20 cellular contexts compared by ENCODE assay signal in the genomic region with DNA sequence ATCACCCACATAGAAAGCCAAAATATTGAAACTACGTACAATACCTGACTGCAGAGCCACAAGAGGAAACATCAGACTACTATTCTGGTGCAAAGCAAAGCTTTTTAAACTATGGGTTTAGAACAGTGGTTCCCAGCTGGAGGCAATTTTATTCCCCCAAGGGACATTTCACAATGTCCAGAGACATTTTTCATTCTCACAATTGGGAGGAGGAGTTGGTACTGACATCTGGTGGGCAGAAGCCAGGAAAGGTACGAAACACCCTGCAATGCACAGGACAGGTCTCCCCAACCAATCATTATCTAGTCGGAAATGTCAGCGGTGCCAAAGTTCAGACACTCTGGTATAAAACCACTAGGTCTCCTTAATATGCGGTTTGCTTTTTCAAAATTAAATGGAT.
DNase-seq lines count a peak whose midpoint lies in the region; ATAC-seq, FAIRE-seq and TF ChIP-seq lines count a peak whose summit lies in the region.
"Had no signal": no experiment of that assay in that cellular context is flagged by ENCODE, and none has a peak within 500 bp of the region (broad histone marks: within the 10 kb centered on the region; RNA-seq: fewer than 3 reads in every experiment).

No MANE protein-coding gene starts in this region.

- H3K4me2 ChIP-seq in BLaER1 treated with 17β-estradiol and CSF1 and Interleukin-3, amounts not matched to agents 10 nM and 100 nM: peak overlapping the region; percentile 41 to 86 (median 56); a peak in 20 of 22 replicates
- H3K4me2 ChIP-seq in K562 (ENCODE audit: insufficient read depth, low read length): no peak overlapping the region
- H3K4me2 ChIP-seq: PC-9 had no signal

- H3K9ac ChIP-seq in BLaER1 treated with 17β-estradiol and CSF1 and Interleukin-3, amounts not matched to agents 10 nM and 100 nM: no peak overlapping the region
- no peak overlapping the region for H3K9ac ChIP-seq in K562 (ENCODE audit: insufficient read depth in 1 of 2, low read depth in 2 of 2, low read length in 2 of 2)

- no peaks in the 10 kb centered on the region for H3K9me1 ChIP-seq in K562 (ENCODE audit: control insufficient read depth, insufficient read depth, low read length)

- H3K9me3 ChIP-seq in BLaER1 treated with 17β-estradiol and CSF1 and Interleukin-3, amounts not matched to agents 10 nM and 100 nM (replicated peaks in 1 of 11): no peaks in the 10 kb centered on the region
- H3K9me3 ChIP-seq in K562 (replicated peaks; ENCODE audit: control insufficient read depth, insufficient read depth, low read depth, low read length) (no peaks in the 10 kb centered on the region), testis (no peaks in the 10 kb centered on the region)
- H3K9me3 ChIP-seq: BE2C, SJSA1 had no signal

- 7% methylated on average over 5 of the region's 5 CpGs for WGBS in K562 (ENCODE audit: insufficient coverage, low coverage, missing lambda C conversion rate)
- 82 to 83% methylated on average over 5 of the region's 5 CpGs for WGBS in testis, 2 donors

- no peak overlapping the region for H3K4me3 ChIP-seq in BLaER1 treated with 17β-estradiol and CSF1 and Interleukin-3, amounts not matched to agents 10 nM and 100 nM
- no peak overlapping the region for H3K4me3 ChIP-seq in K562
- H3K4me3 ChIP-seq in testis: no peak overlapping the region
- H3K4me3 ChIP-seq: PC-9, SJSA1 had no signal

- TF ChIP-seq POLR2A in K562 (conservative IDR thresholded peaks at IDR 0.05): no peak
- TF ChIP-seq POLR2A in testis (IDR thresholded peaks at IDR 0.05): no peak

- FAIRE-seq in K562 (lab: Jason Lieb, UNC): no peak

- H3K4me1 ChIP-seq in BLaER1 treated with 17β-estradiol and CSF1 and Interleukin-3, amounts not matched to agents 10 nM and 100 nM: peaks cover 39 to 56% (median 43%) of the 10 kb centered on the region in 10 experiments
- peaks cover 0 to 3% of the 10 kb centered on the region in 2 experiments; a peak in 2 of 5 replicates for H3K4me1 ChIP-seq in K562 (replicated peaks in 1 of 2; ENCODE audit: control insufficient read depth in 2 of 2, insufficient read depth in 2 of 2, low read length in 2 of 2)
- H3K4me1 ChIP-seq in testis: no peaks in the 10 kb centered on the region
- H3K4me1 ChIP-seq: BE2C, SJSA1 had no signal

- no peaks in the 10 kb centered on the region for H3K79me2 ChIP-seq in K562 (ENCODE audit: control insufficient read depth, insufficient read depth, low read length)

- H4K20me1 ChIP-seq in BLaER1 treated with 17β-estradiol and CSF1 and Interleukin-3, amounts not matched to agents 10 nM and 100 nM: no peaks in the 10 kb centered on the region
- no peaks in the 10 kb centered on the region for H4K20me1 ChIP-seq in K562 (replicated peaks; ENCODE audit: control insufficient read depth, insufficient read depth, low read length)

- DNase-seq in NCI-H1436 (lab: John Stamatoyannopoulos, UW) (peak; percentile 52), NCI-H1436 treated with DMSO at 0.1 percent for 48 hours (lab: John Stamatoyannopoulos, UW) (no peak), NOMO-1 (lab: John Stamatoyannopoulos, UW; ENCODE audit: unreplicated experiment in 2 of 2) (peak; percentile 30 to 49), K562 (ENCODE audit: extremely low read depth in 1 of 4, low spot score in 3 of 4) (no peak), testis (no peak)
- DNase-seq: BE2C; CD8-positive, alpha-beta T cell; DMS79; HCEC 1CT; KG1; NCI-H1092; NCI-H1694; NCI-H226; NCI-H524 treated with DMSO at 0.1 percent for 48 hours; PC-9 had no signal

- no peak overlapping the region for H2AFZ ChIP-seq in K562 (ENCODE audit: low read depth, low read length)
- H2AFZ ChIP-seq: PC-9 had no signal

- CTCF ChIA-PET in K562 (lab: Yijun Ruan, JAX; ENCODE audit: low intra/inter-chr PET ratio): no interaction called here

- peak in 1 of 2 experiments; percentile 32; a peak in 1 of 4 replicates for TF ChIP-seq RAD21 in K562 (CRISPR knock-in tag; conservative IDR thresholded peaks at IDR 0.05 in 1 of 2, IDR thresholded peaks at IDR 0.05 in 1 of 2)

- TF ChIP-seq EP300 in K562 (IDR thresholded peaks at IDR 0.05; ENCODE audit: low read length): no peak

- in situ Hi-C loops in K562 (cut with MboI): no loop called here

- TF ChIP-seq CTCF in K562 (IDR thresholded peaks at IDR 0.05 in 2 of 3, conservative IDR thresholded peaks at IDR 0.05 in 1 of 3; ENCODE audit: insufficient read depth in 2 of 3, low read depth in 1 of 3, low read length in 3 of 3): no peak
- no peak for TF ChIP-seq CTCF in testis (IDR thresholded peaks at IDR 0.05)

- no peaks in the 10 kb centered on the region for H3K36me3 ChIP-seq in BLaER1 treated with 17β-estradiol and CSF1 and Interleukin-3, amounts not matched to agents 10 nM and 100 nM
- no peaks in the 10 kb centered on the region for H3K36me3 ChIP-seq in K562 (ENCODE audit: control insufficient read depth, insufficient read depth, low read length)
- H3K36me3 ChIP-seq in testis (ENCODE audit: low read depth, missing control alignments): no peaks in the 10 kb centered on the region
- H3K36me3 ChIP-seq: BE2C, SJSA1 had no signal

- peak overlapping the region in 3 of 11 experiments; percentile 15 to 37 (median 36); a peak in 3 of 22 replicates for H3K27ac ChIP-seq in BLaER1 treated with 17β-estradiol and CSF1 and Interleukin-3, amounts not matched to agents 10 nM and 100 nM
- no peak overlapping the region for H3K27ac ChIP-seq in K562 (ENCODE audit: extremely low read depth, low read depth, low read length)
- H3K27ac ChIP-seq in testis: no peak overlapping the region
- H3K27ac ChIP-seq: 22Rv1, PC-9, SJSA1 had no signal

- ATAC-seq in K562: peak; percentile 49; the same call in 2 of the 3 replicates
- no peak for ATAC-seq in GM21390 (IDR thresholded peaks at IDR 0.05; ENCODE audit: unreplicated experiment)
- no peak for ATAC-seq in HG02763 (IDR thresholded peaks at IDR 0.05; ENCODE audit: unreplicated experiment)
- ATAC-seq: CD8-positive, alpha-beta T cell had no signal

- no peaks in the 10 kb centered on the region for H3K27me3 ChIP-seq in BLaER1 treated with 17β-estradiol and CSF1 and Interleukin-3, amounts not matched to agents 10 nM and 100 nM
- H3K27me3 ChIP-seq in K562 (ENCODE audit: control insufficient read depth in 2 of 2, insufficient read depth in 2 of 2, low read length in 2 of 2): peaks cover 2 to 15% of the 10 kb centered on the region in 2 experiments; a peak in 2 of 5 replicates
- H3K27me3 ChIP-seq in testis: no peaks in the 10 kb centered on the region
- H3K27me3 ChIP-seq: BE2C, SJSA1 had no signal

- intact Hi-C loops in K562 (cut with micrococcal nuclease): no loop called here
- intact Hi-C loops in testis (cut with DNase I; ENCODE audit: low total_unique reads): no loop called here

- POLR2A ChIA-PET in K562 (lab: Yijun Ruan, JAX): interaction anchor here (0.7 to 1.4 kb wide), 3 partner anchors 10 to 59 kb away, joined by 3 to 4 read pairs (median 4); no protein-coding TSS in a partner anchor

- BruUV-seq in K562 (replicated peaks; lab: Mats Ljungman, UMichigan): no TSS peak

TF ChIP-seq in K562, 482 proteins besides CTCF, POLR2A, EP300 and RAD21:
- TF ChIP-seq MEIS2 (IDR thresholded peaks at IDR 0.05; ENCODE audit: partially characterized antibody) (peak; percentile 29), ZFP36 (IDR thresholded peaks at IDR 0.05; ENCODE audit: low read depth, low read length, partially characterized antibody) (peak; percentile 16), MECOM (CRISPR knock-in tag; IDR thresholded peaks at IDR 0.05) (no peak), NR2C2 (CRISPR knock-in tag; IDR thresholded peaks at IDR 0.05) (no peak), NR2C2 (tag; IDR thresholded peaks at IDR 0.05) (peak; percentile 17; the same call in 1 of the 2 replicates), CEBPB (tag; IDR thresholded peaks at IDR 0.05) (0 out of 2 replicates have a peak, but pooled peaks have one; percentile 17), NCOA1 (IDR thresholded peaks at IDR 0.05; ENCODE audit: low read depth) (no peak), RBM34 (IDR thresholded peaks at IDR 0.05; ENCODE audit: borderline replicate concordance, insufficient read depth, low read length) (no peak), CEBPG (CRISPR knock-in tag; IDR thresholded peaks at IDR 0.05) (no peak), CEBPG (tag; conservative IDR thresholded peaks at IDR 0.05 in 1 of 2, IDR thresholded peaks at IDR 0.05 in 1 of 2) (0 out of 4 replicates have a peak, but pooled peaks of 1 of the 2 experiments have one; percentile 18), ZNF717 (CRISPR knock-in tag; IDR thresholded peaks at IDR 0.05) (no peak)
- TF ChIP-seq, protein P1, sequence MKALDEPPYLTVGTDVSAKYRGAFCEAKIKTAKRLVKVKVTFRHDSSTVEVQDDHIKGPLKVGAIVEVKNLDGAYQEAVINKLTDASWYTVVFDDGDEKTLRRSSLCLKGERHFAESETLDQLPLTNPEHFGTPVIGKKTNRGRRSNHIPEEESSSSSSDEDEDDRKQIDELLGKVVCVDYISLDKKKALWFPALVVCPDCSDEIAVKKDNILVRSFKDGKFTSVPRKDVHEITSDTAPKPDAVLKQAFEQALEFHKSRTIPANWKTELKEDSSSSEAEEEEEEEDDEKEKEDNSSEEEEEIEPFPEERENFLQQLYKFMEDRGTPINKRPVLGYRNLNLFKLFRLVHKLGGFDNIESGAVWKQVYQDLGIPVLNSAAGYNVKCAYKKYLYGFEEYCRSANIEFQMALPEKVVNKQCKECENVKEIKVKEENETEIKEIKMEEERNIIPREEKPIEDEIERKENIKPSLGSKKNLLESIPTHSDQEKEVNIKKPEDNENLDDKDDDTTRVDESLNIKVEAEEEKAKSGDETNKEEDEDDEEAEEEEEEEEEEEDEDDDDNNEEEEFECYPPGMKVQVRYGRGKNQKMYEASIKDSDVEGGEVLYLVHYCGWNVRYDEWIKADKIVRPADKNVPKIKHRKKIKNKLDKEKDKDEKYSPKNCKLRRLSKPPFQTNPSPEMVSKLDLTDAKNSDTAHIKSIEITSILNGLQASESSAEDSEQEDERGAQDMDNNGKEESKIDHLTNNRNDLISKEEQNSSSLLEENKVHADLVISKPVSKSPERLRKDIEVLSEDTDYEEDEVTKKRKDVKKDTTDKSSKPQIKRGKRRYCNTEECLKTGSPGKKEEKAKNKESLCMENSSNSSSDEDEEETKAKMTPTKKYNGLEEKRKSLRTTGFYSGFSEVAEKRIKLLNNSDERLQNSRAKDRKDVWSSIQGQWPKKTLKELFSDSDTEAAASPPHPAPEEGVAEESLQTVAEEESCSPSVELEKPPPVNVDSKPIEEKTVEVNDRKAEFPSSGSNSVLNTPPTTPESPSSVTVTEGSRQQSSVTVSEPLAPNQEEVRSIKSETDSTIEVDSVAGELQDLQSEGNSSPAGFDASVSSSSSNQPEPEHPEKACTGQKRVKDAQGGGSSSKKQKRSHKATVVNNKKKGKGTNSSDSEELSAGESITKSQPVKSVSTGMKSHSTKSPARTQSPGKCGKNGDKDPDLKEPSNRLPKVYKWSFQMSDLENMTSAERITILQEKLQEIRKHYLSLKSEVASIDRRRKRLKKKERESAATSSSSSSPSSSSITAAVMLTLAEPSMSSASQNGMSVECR (CRISPR knock-in tag; IDR thresholded peaks at IDR 0.05): no peak

Comparison
In these comparisons a context has a peak if more than half of its experiments do, and no peak if none do; other contexts are left out.
1. DNase-seq: peak in NCI-H1436 (single experiment) and NOMO-1 (2 of 2); none in NCI-H1436 treated with DMSO at 0.1 percent for 48 hours (single experiment), K562 (0 of 4) and testis (single experiment).